21 cellular contexts compared by ENCODE assay signal in genomic region chr22:19807161-19807913, GRCh38. TPM values are rescaled to one million over a fixed set of nuclear protein-coding genes. Genes with fewer than 3 reads are reported as not detected.
DNase-seq lines count a peak whose midpoint lies in the region; ATAC-seq and TF ChIP-seq lines count a peak whose summit lies in the region.
"Had no signal": no experiment of that assay in that cellular context is flagged by ENCODE, and none has a peak within 500 bp of the region (broad histone marks: within the 10 kb centered on the region; RNA-seq: fewer than 3 reads in every experiment).

No MANE protein-coding gene starts in this region.

- H3K9me2 ChIP-seq in HCT116 (ENCODE audit: insufficient read depth) = no peaks in the 10 kb centered on the region

- TF ChIP-seq EP300 in ovary (IDR thresholded peaks at IDR 0.05) = no peak

- CTCF ChIA-PET in HCT116 (lab: Charles Lee) = no interaction called here

- H3K4me3 ChIP-seq in BLaER1 = no peak overlapping the region
- no peak overlapping the region for H3K4me3 ChIP-seq in HCT116 (replicated peaks in 1 of 2; ENCODE audit: low read depth in 1 of 2, low read length in 2 of 2)
- no peak overlapping the region for H3K4me3 ChIP-seq in endodermal cell (ENCODE audit: low read length)
- no peak overlapping the region for H3K4me3 ChIP-seq in ovary
- H3K4me3 ChIP-seq: breast epithelium, GM23248, thyroid gland had no signal

- peak overlapping the region; percentile 30; the same call in 1 of the 2 replicates for H3K27ac ChIP-seq in BLaER1
- peak overlapping the region; percentile 57 for H3K27ac ChIP-seq in HCT116 (ENCODE audit: low read depth, low read length)
- H3K27ac ChIP-seq in endodermal cell (ENCODE audit: low read depth, low read length) = no peak overlapping the region
- no peak overlapping the region for H3K27ac ChIP-seq in ovary
- no peak overlapping the region for H3K27ac ChIP-seq in substantia nigra (ENCODE audit: low read depth, low read length, poor library complexity, severe bottlenecking)
- H3K27ac ChIP-seq: breast epithelium, GM23248, parathyroid adenoma, thyroid gland had no signal

- H3K27me3 Mint-ChIP-seq in endodermal cell (ENCODE audit: insufficient read depth) = no peaks in the 10 kb centered on the region
- H3K27me3 Mint-ChIP-seq: activated CD4-positive, alpha-beta T cell treated with anti-CD3 and anti-CD28 coated beads, Interleukin-2, amount 10 ng/mL, durations not matched to agents 24 days and 14 days; activated T-helper 17 cell treated with anti-CD3 and anti-CD28 coated beads, Interleukin-2, amount 50 U/mL, for 72 hours; naive thymus-derived CD8-positive, alpha-beta T cell; stimulated activated naive B cell treated with anti-CD40 and anti-IgM and Interleukin-4, amounts not matched to agents 10 μg/mL and 1 μg/mL and 100 μg/mL, for 72 hours; T-cell had no signal

- TF ChIP-seq POLR2A in HCT116 (IDR thresholded peaks at IDR 0.05; ENCODE audit: borderline replicate concordance, extremely low read depth, insufficient read depth, insufficient read length) (no peak), ovary (IDR thresholded peaks at IDR 0.05) (no peak)

- H3K9me3 ChIP-seq in BLaER1 = no peaks in the 10 kb centered on the region
- H3K9me3 ChIP-seq in HCT116 (ENCODE audit: control insufficient read depth in 1 of 2, insufficient read depth in 1 of 2, low read depth in 1 of 2, low read length in 2 of 2) = no peaks in the 10 kb centered on the region
- H3K9me3 ChIP-seq in endodermal cell (ENCODE audit: control insufficient read depth, low read length) = no peaks in the 10 kb centered on the region
- H3K9me3 ChIP-seq in ovary = no peaks in the 10 kb centered on the region
- H3K9me3 ChIP-seq: breast epithelium, thyroid gland had no signal

- H3K36me3 Mint-ChIP-seq in endodermal cell (ENCODE audit: low read depth) = no peaks in the 10 kb centered on the region

- H3K9me3 Mint-ChIP-seq in endodermal cell = no peaks in the 10 kb centered on the region
- H3K9me3 Mint-ChIP-seq: activated CD4-positive, alpha-beta T cell treated with anti-CD3 and anti-CD28 coated beads, Interleukin-2, amount 10 ng/mL, durations not matched to agents 24 days and 14 days; activated T-helper 17 cell treated with anti-CD3 and anti-CD28 coated beads, Interleukin-2, amount 50 U/mL, for 72 hours; naive thymus-derived CD8-positive, alpha-beta T cell; stimulated activated naive B cell treated with anti-CD40 and anti-IgM and Interleukin-4, amounts not matched to agents 10 μg/mL and 1 μg/mL and 100 μg/mL, for 72 hours; T-cell had no signal

- no peaks in the 10 kb centered on the region for H3K4me1 Mint-ChIP-seq in endodermal cell
- H3K4me1 Mint-ChIP-seq: activated CD4-positive, alpha-beta T cell treated with anti-CD3 and anti-CD28 coated beads, Interleukin-2, amount 10 ng/mL, durations not matched to agents 24 days and 14 days; activated T-helper 17 cell treated with anti-CD3 and anti-CD28 coated beads, Interleukin-2, amount 50 U/mL, for 72 hours; stimulated activated naive B cell treated with anti-CD40 and anti-IgM and Interleukin-4, amounts not matched to agents 10 μg/mL and 1 μg/mL and 100 μg/mL, for 72 hours had no signal

- WGBS in endodermal cell (ENCODE audit: insufficient coverage in 1 of 2, insufficient read length in 1 of 2), 2 experiments = 92 to 97% methylated on average over 11 to 15 of the region's 15 CpGs
- 94 to 98% (median 95%) methylated on average over 14 to 15 of the region's 15 CpGs for WGBS in ovary, 3 donors

- no peaks in the 10 kb centered on the region for H3K79me2 ChIP-seq in HCT116 (ENCODE audit: insufficient read depth, low read length)
- H3K79me2 ChIP-seq: parathyroid adenoma had no signal

- no TSS peak for BruUV-seq in HCT116 (replicated peaks; lab: Mats Ljungman, UMichigan)

- ATAC-seq in HCT116 (no peak; the same call in 1 of the 2 replicates), HG03025 (IDR thresholded peaks at IDR 0.05; ENCODE audit: low FRiP score, unreplicated experiment) (no peak)
- ATAC-seq: activated T-helper 17 cell treated with anti-CD3 and anti-CD28 coated beads, Interleukin-2, amount 50 U/mL, for 72 hours; naive thymus-derived CD8-positive, alpha-beta T cell; stimulated activated naive B cell treated with anti-CD40 and anti-IgM and Interleukin-4, amounts not matched to agents 10 μg/mL and 1 μg/mL and 100 μg/mL, for 72 hours; T-cell had no signal

- POLR2A ChIA-PET in HCT116 (lab: Charles Lee) = no interaction called here

- H3K36me3 ChIP-seq in BLaER1 (peaks cover 13% of the 10 kb centered on the region; the same call in 1 of the 2 replicates), HCT116 (ENCODE audit: control insufficient read depth in 1 of 2, insufficient read depth in 2 of 2, low read length in 2 of 2) (no peaks in the 10 kb centered on the region), endodermal cell (ENCODE audit: control insufficient read depth, insufficient read depth, low read length) (no peaks in the 10 kb centered on the region), ovary (no peaks in the 10 kb centered on the region)
- H3K36me3 ChIP-seq: breast epithelium, thyroid gland had no signal

- no peak overlapping the region for H3K27ac Mint-ChIP-seq in endodermal cell
- H3K27ac Mint-ChIP-seq: activated CD4-positive, alpha-beta T cell treated with anti-CD3 and anti-CD28 coated beads, Interleukin-2, amount 10 ng/mL, durations not matched to agents 24 days and 14 days; activated T-helper 17 cell treated with anti-CD3 and anti-CD28 coated beads, Interleukin-2, amount 50 U/mL, for 72 hours; stimulated activated naive B cell treated with anti-CD40 and anti-IgM and Interleukin-4, amounts not matched to agents 10 μg/mL and 1 μg/mL and 100 μg/mL, for 72 hours; T-cell had no signal

- no peak for TF ChIP-seq RAD21 in HCT116 (IDR thresholded peaks at IDR 0.05; ENCODE audit: low read depth)

- H3K4me1 ChIP-seq in BLaER1 (peaks cover 58% of the 10 kb centered on the region), HCT116 (ENCODE audit: control insufficient read depth in 1 of 2, insufficient read depth in 2 of 2, low read length in 2 of 2) (peaks cover 16 to 20% of the 10 kb centered on the region in 2 experiments), endodermal cell (ENCODE audit: control insufficient read depth, insufficient read depth, low read length) (no peaks in the 10 kb centered on the region), ovary (ENCODE audit: insufficient read depth) (peaks cover 8% of the 10 kb centered on the region)
- H3K4me1 ChIP-seq: parathyroid adenoma had no signal

- H2AFZ ChIP-seq in HCT116 (ENCODE audit: low read depth, low read length, poor library complexity, severe bottlenecking) = no peak overlapping the region
- H2AFZ ChIP-seq: GM23248, parathyroid adenoma had no signal

- peak overlapping the region; percentile 48; the same call in 1 of the 2 replicates for H3K9ac ChIP-seq in BLaER1
- peak overlapping the region; percentile 58 for H3K9ac ChIP-seq in HCT116 (ENCODE audit: low read length)
- no peak overlapping the region for H3K9ac ChIP-seq in endodermal cell (ENCODE audit: extremely low read depth, low read length, poor library complexity, severe bottlenecking)
- H3K9ac ChIP-seq: GM23248, parathyroid adenoma had no signal

- RAD21 ChIA-PET in HCT116 (lab: Charles Lee; ENCODE audit: low non-redundant PET in 1 of 2, low total read pairs in 2 of 2, uncharacterized antibody in 2 of 2, unreplicated experiment in 2 of 2) = interaction anchor here in 1 of 2 experiments (1.2 kb wide), 1 partner anchor 77 kb away, joined by 13 read pairs; no protein-coding TSS in a partner anchor

- intact Hi-C loops in HCT116 (cut with micrococcal nuclease) (no loop called here), ovary (cut with DNase I) (no loop called here)

- H3K4me3 Mint-ChIP-seq in endodermal cell = no peak overlapping the region
- H3K4me3 Mint-ChIP-seq: activated CD4-positive, alpha-beta T cell treated with anti-CD3 and anti-CD28 coated beads, Interleukin-2, amount 10 ng/mL, durations not matched to agents 24 days and 14 days; activated T-helper 17 cell treated with anti-CD3 and anti-CD28 coated beads, Interleukin-2, amount 50 U/mL, for 72 hours; naive thymus-derived CD8-positive, alpha-beta T cell; stimulated activated naive B cell treated with anti-CD40 and anti-IgM and Interleukin-4, amounts not matched to agents 10 μg/mL and 1 μg/mL and 100 μg/mL, for 72 hours; T-cell had no signal

- peaks cover 16% of the 10 kb centered on the region; the same call in 1 of the 2 replicates for H4K20me1 ChIP-seq in BLaER1
- H4K20me1 ChIP-seq in HCT116 (ENCODE audit: insufficient read depth) = no peaks in the 10 kb centered on the region

- TF ChIP-seq CTCF in HCT116 (IDR thresholded peaks at IDR 0.05 in 2 of 3, conservative IDR thresholded peaks at IDR 0.05 in 1 of 3; ENCODE audit: borderline replicate concordance in 1 of 3, insufficient read depth in 1 of 3, low read depth in 2 of 3, low read length in 2 of 3) = no peak
- no peak for TF ChIP-seq CTCF in endodermal cell (conservative IDR thresholded peaks at IDR 0.05)
- TF ChIP-seq CTCF in ovary (IDR thresholded peaks at IDR 0.05) = no peak

- H3K27me3 ChIP-seq in BLaER1 (no peaks in the 10 kb centered on the region), HCT116 (ENCODE audit: insufficient read depth, low read length) (no peaks in the 10 kb centered on the region), endodermal cell (ENCODE audit: control insufficient read depth, insufficient read depth, low read length, poor library complexity, severe bottlenecking) (no peaks in the 10 kb centered on the region), ovary (no peaks in the 10 kb centered on the region)
- H3K27me3 ChIP-seq: breast epithelium, thyroid gland had no signal

- DNase-seq in HCT116 (ENCODE audit: low read depth, low spot score) (no peak), endodermal cell (peak; percentile 29), ovary (peak in 4 of 5 donors; percentile 10 to 25 (median 14)), midbrain (lab: John Stamatoyannopoulos, UW) (no peak), substantia nigra (lab: John Stamatoyannopoulos, UW) (no peak)
- DNase-seq: activated CD4-positive, alpha-beta T cell treated with anti-CD3 and anti-CD28 coated beads, Interleukin-2, amount 10 ng/mL, durations not matched to agents 24 days and 14 days; cortex of kidney; GM23248; mesenchymal stem cell; NCI-H1105; stimulated activated CD4-positive, alpha-beta T cell treated with anti-CD3 and anti-CD28 coated beads, Interleukin-1b, Interleukin-23, amount 100 ng/mL, for 48 hours; stimulated activated naive B cell treated with anti-CD40 and anti-IgM and Interleukin-4, amounts not matched to agents 10 μg/mL and 1 μg/mL and 100 μg/mL, for 72 hours had no signal

- peak overlapping the region; percentile 93 for H3K4me2 ChIP-seq in BLaER1
- peak overlapping the region; percentile 73 for H3K4me2 ChIP-seq in HCT116 (ENCODE audit: low read length)

RNA-seq across cellular contexts. Expression of gene TBX1, which starts 46.8 kb away (rescaled TPM):
- total RNA-seq in HCT116 (2021; ENCODE audit: unreplicated experiment) (3.9 TPM), endodermal cell (1 to 10 TPM in 1 of 2 donors, not detected in 1; 1.3 TPM), ovary (10 to 100 TPM in 1 of 7 donors, 1 to 10 TPM in 5, not detected in 1; 1.5 to 23.8 (median 2.9) TPM)
- polyA plus RNA-seq in HCT116 (2012) = 0.68 and 0.69 TPM in 2 replicates
- 0.75 TPM for polyA plus RNA-seq in endodermal cell (2013, experiment 1 of 2)
- 1.2 TPM for polyA plus RNA-seq in endodermal cell (2013, experiment 2 of 2)
- 1 to 10 TPM; 1.2 to 3.2 TPM for polyA plus RNA-seq in ovary
- total RNA-seq: activated CD4-positive, alpha-beta T cell treated with anti-CD3 and anti-CD28 coated beads, Interleukin-2, amount 10 ng/mL, durations not matched to agents 24 days and 14 days; activated T-helper 17 cell treated with anti-CD3 and anti-CD28 coated beads, Interleukin-2, amount 50 U/mL, for 72 hours; HT-29; naive thymus-derived CD8-positive, alpha-beta T cell had no signal
- polyA plus RNA-seq: naive thymus-derived CD8-positive, alpha-beta T cell had no signal

RNA-seq across cellular contexts. Expression of gene GNB1L, which starts 47.3 kb away (rescaled TPM):
- total RNA-seq in HCT116 (2021; ENCODE audit: unreplicated experiment) (12.1 TPM), endodermal cell (10 to 100 TPM in 1 of 2 donors, 1 to 10 TPM in 1; 9.5 to 12.2 TPM), ovary (10 to 100 TPM in 2 of 7 donors, 1 to 10 TPM in 5; 3.1 to 14.9 (median 6.0) TPM)
- 8.8 and 10.9 TPM in 2 replicates for polyA plus RNA-seq in HCT116 (2012)
- 10.1 TPM for polyA plus RNA-seq in endodermal cell (2013, experiment 1 of 2)
- polyA plus RNA-seq in endodermal cell (2013, experiment 2 of 2) = 7.7 TPM
- 1 to 10 TPM in 1 of 2 donors, not detected in 1; 5.1 TPM for polyA plus RNA-seq in ovary

RNA-seq across cellular contexts. Expression of gene RTL10, which starts 47.3 kb away (rescaled TPM):
- 24.6 TPM for total RNA-seq in HCT116 (2021; ENCODE audit: unreplicated experiment)
- polyA plus RNA-seq in HCT116 (2012) = 13.7 and 15.3 TPM in 2 replicates
- 10 to 100 TPM; 20.6 to 22.2 TPM for total RNA-seq in endodermal cell
- 12.4 TPM for polyA plus RNA-seq in endodermal cell (2013, experiment 1 of 2)
- 12.1 TPM for polyA plus RNA-seq in endodermal cell (2013, experiment 2 of 2)
- total RNA-seq in ovary = 10 to 100 TPM in 6 of 7 donors, 1 to 10 TPM in 1; 9.1 to 54.3 (median 16.7) TPM
- 1 to 10 TPM; 7.1 to 7.3 TPM for polyA plus RNA-seq in ovary

Comparison
In these comparisons a context has a peak if more than half of its experiments do, and no peak if none do; other contexts are left out.
1. H3K27ac ChIP-seq: peak in BLaER1 (single experiment) and HCT116 (single experiment); none in endodermal cell (single experiment), ovary (0 of 2) and substantia nigra (single experiment).
2. DNase-seq: peak in endodermal cell (single experiment) and ovary (4 of 5); none in HCT116 (single experiment), midbrain (single experiment) and substantia nigra (0 of 49).